In genomic region chr12:115584156-115584555, GRCh38 we compare ENCODE assay signal across 32 cellular contexts.
"Had no signal": no experiment of that assay in that cellular context is flagged by ENCODE, and none has a peak within 500 bp of the region (broad histone marks: within the 10 kb centered on the region; RNA-seq: fewer than 3 reads in every experiment).

No MANE protein-coding gene starts in this region.

- H3K36me3 Mint-ChIP-seq: activated naive CD8-positive, alpha-beta T cell treated with anti-CD3 and anti-CD28 coated beads, Interleukin-2, amount 10 ng/mL, durations not matched to agents 7 days and 5 days; memory B cell; naive thymus-derived CD4-positive, alpha-beta T cell had no signal

- H3K36me3 ChIP-seq: brain microvascular endothelial cell, esophagus squamous epithelium, gastrocnemius medialis, pancreas, prostate gland, suprapubic skin, tibial artery, upper lobe of right lung, WERI-Rb-1 had no signal

- H3K27me3 ChIP-seq: brain microvascular endothelial cell, gastrocnemius medialis, hepatocyte, pancreas, upper lobe of right lung had no signal

- H3K27me3 Mint-ChIP-seq: memory B cell, T-helper 17 cell had no signal

- H3K4me3 ChIP-seq: esophagus squamous epithelium, gastrocnemius medialis, hepatocyte, pancreas, prostate gland, suprapubic skin, tibial artery, upper lobe of right lung had no signal

- DNase-seq: activated CD4-positive, alpha-beta T cell treated with anti-CD3 and anti-CD28 coated beads for 48 hours; activated CD4-positive, alpha-beta T cell treated with anti-CD3 and anti-CD28 coated beads, Interleukin-2, amount 50 U/mL, for 48 hours; activated CD8-positive, alpha-beta memory T cell treated with anti-CD3 and anti-CD28 coated beads for 24 hours; activated effector memory CD4-positive, alpha-beta T cell treated with Interleukin-2 at 50 U/mL for 16 hours; activated naive CD4-positive, alpha-beta T cell treated with anti-CD3 and anti-CD28 coated beads for 36 hours; activated naive CD8-positive, alpha-beta T cell treated with anti-CD3 and anti-CD28 coated beads, Interleukin-2, amount 10 ng/mL, durations not matched to agents 7 days and 5 days; amniotic stem cell; brain microvascular endothelial cell; central memory CD4-positive, alpha-beta T cell; endodermal cell; esophagus squamous epithelium; gastrocnemius medialis; glutamatergic neuron; islet precursor cell; midbrain; naive thymus-derived CD4-positive, alpha-beta T cell; nucleus accumbens; pancreas; stimulated activated CD4-positive, alpha-beta T cell treated with anti-CD3 and anti-CD28 coated beads, Interleukin-15, amount 100 ng/mL, for 24 hours; stimulated activated naive CD4-positive, alpha-beta T cell; T-helper 17 cell; T1000; tibial artery; upper lobe of right lung; WERI-Rb-1 had no signal

- H3K27ac Mint-ChIP-seq: activated naive CD4-positive, alpha-beta T cell treated with anti-CD3 and anti-CD28 coated beads for 36 hours; activated naive CD8-positive, alpha-beta T cell treated with anti-CD3 and anti-CD28 coated beads, Interleukin-2, amount 10 ng/mL, durations not matched to agents 7 days and 5 days; dendritic cell treated with granulocyte-macrophage colony-stimulating factor and Interleukin-4, amounts not matched to agents 40 ng/mL and 50 ng/mL, for 4 days; endodermal cell; memory B cell; naive thymus-derived CD4-positive, alpha-beta T cell; T-helper 17 cell had no signal

- H3K4me1 Mint-ChIP-seq: activated naive CD8-positive, alpha-beta T cell treated with anti-CD3 and anti-CD28 coated beads, Interleukin-2, amount 10 ng/mL, durations not matched to agents 7 days and 5 days; endodermal cell; memory B cell; naive thymus-derived CD4-positive, alpha-beta T cell; T-helper 17 cell had no signal

- H3K9me3 Mint-ChIP-seq: dendritic cell treated with granulocyte-macrophage colony-stimulating factor and Interleukin-4, amounts not matched to agents 40 ng/mL and 50 ng/mL, for 4 days had no signal

- FAIRE-seq: astrocyte, pancreas had no signal

- ATAC-seq: activated CD4-positive, CD25-positive, alpha-beta regulatory T cell treated with anti-CD3 and anti-CD28 coated beads, Interleukin-2, amount 50 U/mL, for 24 hours; gastrocnemius medialis; naive thymus-derived CD4-positive, alpha-beta T cell; pancreas; T-helper 17 cell; upper lobe of right lung had no signal

- H3K4me3 Mint-ChIP-seq: activated naive CD4-positive, alpha-beta T cell treated with anti-CD3 and anti-CD28 coated beads for 36 hours; activated naive CD8-positive, alpha-beta T cell treated with anti-CD3 and anti-CD28 coated beads, Interleukin-2, amount 10 ng/mL, durations not matched to agents 7 days and 5 days; dendritic cell treated with granulocyte-macrophage colony-stimulating factor and Interleukin-4, amounts not matched to agents 40 ng/mL and 50 ng/mL, for 4 days; endodermal cell; memory B cell; naive thymus-derived CD4-positive, alpha-beta T cell; T-helper 17 cell had no signal
